In the genomic region with DNA sequence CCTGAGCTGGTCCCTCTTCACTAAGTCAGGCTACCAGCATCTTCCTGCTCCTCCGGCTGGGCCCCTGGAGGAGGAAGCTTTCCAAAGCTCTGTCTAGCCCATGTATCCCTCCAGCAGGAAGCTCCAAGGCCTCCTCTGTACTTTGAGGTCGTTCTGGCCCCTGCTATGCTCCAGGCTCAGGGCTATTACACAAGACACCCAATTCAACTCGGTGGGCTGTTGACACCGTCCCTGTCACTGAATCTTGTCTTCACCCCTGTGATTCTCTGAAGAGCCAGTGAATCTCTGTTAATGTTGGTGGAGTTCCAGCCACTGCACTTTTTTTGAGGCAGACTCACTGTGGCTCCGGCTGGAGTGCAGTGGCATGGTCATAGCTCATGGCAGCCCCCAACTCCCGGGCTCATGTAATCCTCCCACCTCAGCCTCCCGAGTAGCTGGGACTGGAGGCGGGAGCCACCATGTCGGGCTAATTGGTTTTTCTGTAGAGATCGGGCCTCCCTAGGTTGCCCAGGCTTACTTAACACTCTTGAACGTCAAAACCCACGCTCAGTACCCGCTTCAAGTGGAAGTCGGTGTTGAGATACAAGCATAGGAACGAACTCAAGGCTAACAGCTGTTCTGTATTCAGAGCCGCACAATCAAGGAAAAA, we compare ENCODE assay signal across 1 cellular context.
TF ChIP-seq lines count a peak whose summit lies in the region.

No MANE protein-coding gene starts in this region.

TF ChIP-seq in SK-N-SH, 30 proteins besides CTCF, POLR2A, EP300 and RAD21 (continued from another document):
- TF ChIP-seq, protein P1, sequence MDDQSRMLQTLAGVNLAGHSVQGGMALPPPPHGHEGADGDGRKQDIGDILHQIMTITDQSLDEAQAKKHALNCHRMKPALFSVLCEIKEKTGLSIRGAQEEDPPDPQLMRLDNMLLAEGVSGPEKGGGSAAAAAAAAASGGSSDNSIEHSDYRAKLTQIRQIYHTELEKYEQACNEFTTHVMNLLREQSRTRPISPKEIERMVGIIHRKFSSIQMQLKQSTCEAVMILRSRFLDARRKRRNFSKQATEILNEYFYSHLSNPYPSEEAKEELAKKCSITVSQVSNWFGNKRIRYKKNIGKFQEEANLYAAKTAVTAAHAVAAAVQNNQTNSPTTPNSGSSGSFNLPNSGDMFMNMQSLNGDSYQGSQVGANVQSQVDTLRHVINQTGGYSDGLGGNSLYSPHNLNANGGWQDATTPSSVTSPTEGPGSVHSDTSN (IDR thresholded peaks at IDR 0.05): no peak
- no peak for TF ChIP-seq NRF1 (IDR thresholded peaks at IDR 0.05; ENCODE audit: low read depth, low read length)
- TF ChIP-seq FOXM1 (IDR thresholded peaks at IDR 0.05; ENCODE audit: low read depth): no peak
